In genomic region chr1:170114916-170115315, GRCh38 we compare ENCODE assay signal across 16 cellular contexts. TPM values are rescaled to one million over a fixed set of nuclear protein-coding genes. Genes with fewer than 3 reads are reported as not detected.
A peak's percentile ranks its signal among the peaks of the same experiment; 100 is the strongest.
DNase-seq lines count a peak whose midpoint lies in the region; ATAC-seq, FAIRE-seq and TF ChIP-seq lines count a peak whose summit lies in the region.
"Had no signal": no experiment of that assay in that cellular context is flagged by ENCODE, and none has a peak within 500 bp of the region (broad histone marks: within the 10 kb centered on the region; RNA-seq: fewer than 3 reads in every experiment).

No MANE protein-coding gene starts in this region.

- no peaks in the 10 kb centered on the region for H3K27me3 ChIP-seq in K562 (ENCODE audit: control insufficient read depth in 2 of 2, insufficient read depth in 2 of 2, low read length in 2 of 2)
- H3K27me3 ChIP-seq: left lung, SJSA1 had no signal

- H3K79me2 ChIP-seq in K562 (ENCODE audit: control insufficient read depth, insufficient read depth, low read length): no peaks in the 10 kb centered on the region

- POLR2A ChIA-PET in K562 (lab: Yijun Ruan, JAX): no interaction called here

- TF ChIP-seq EP300 in K562 (IDR thresholded peaks at IDR 0.05; ENCODE audit: low read length): no peak

- TF ChIP-seq CTCF in K562 (IDR thresholded peaks at IDR 0.05 in 2 of 3, conservative IDR thresholded peaks at IDR 0.05 in 1 of 3; ENCODE audit: insufficient read depth in 2 of 3, low read depth in 1 of 3, low read length in 3 of 3): no peak

- CTCF ChIA-PET in K562 (lab: Yijun Ruan, JAX; ENCODE audit: low intra/inter-chr PET ratio): no interaction called here

- WGBS in K562 (ENCODE audit: insufficient coverage, low coverage, missing lambda C conversion rate): 0% methylated on average over 2 of the region's 2 CpGs

- no peak for ATAC-seq in K562
- ATAC-seq in HG02938 (IDR thresholded peaks at IDR 0.05; ENCODE audit: unreplicated experiment): no peak
- ATAC-seq: left lung; stimulated activated naive CD8-positive, alpha-beta T cell treated with anti-CD3 and anti-CD28 coated beads, Interleukin-15, Interleukin-2, amounts not matched to agents 100 U/mL and 50 U/mL, for 24 hours had no signal

- H3K9me3 ChIP-seq in K562 (replicated peaks; ENCODE audit: control insufficient read depth, insufficient read depth, low read depth, low read length): no peaks in the 10 kb centered on the region
- H3K9me3 ChIP-seq: SJSA1 had no signal

- no peak overlapping the region for H3K9ac ChIP-seq in K562 (ENCODE audit: insufficient read depth in 1 of 2, low read depth in 2 of 2, low read length in 2 of 2)

- BruUV-seq in K562 (replicated peaks; lab: Mats Ljungman, UMichigan): no TSS peak

- TF ChIP-seq POLR2A in K562 (conservative IDR thresholded peaks at IDR 0.05): no peak

- in situ Hi-C loops in K562 (cut with MboI): no loop called here

- DNase-seq in Daoy (ENCODE audit: low read depth): peak; percentile 5
- peak; percentile 24 for DNase-seq in LoVo (ENCODE audit: low spot score)
- peak in 1 of 4 experiments; percentile 12 for DNase-seq in K562 (ENCODE audit: extremely low read depth in 1 of 4, low spot score in 3 of 4)
- peak; percentile 80 for DNase-seq in left kidney (ENCODE audit: low read depth, low spot score)
- no peak for DNase-seq in CD1c-positive myeloid dendritic cell (ENCODE audit: extremely low spot score)
- no peak for DNase-seq in activated T-cell treated with anti-CD3 and anti-CD28 coated beads, Interleukin-2, amount 50 U/mL, for 48 hours
- DNase-seq in NCI-H187 (lab: John Stamatoyannopoulos, UW): no peak
- DNase-seq: activated effector memory CD4-positive, alpha-beta T cell treated with anti-CD3 and anti-CD28 coated beads, Interleukin-2, amount 50 U/mL, for 16 hours; NCI-H446; stimulated activated CD4-positive, alpha-beta T cell treated with anti-CD3 and anti-CD28 coated beads, Interleukin-1b, Interleukin-23, amount 100 ng/mL, for 48 hours; stimulated activated naive CD8-positive, alpha-beta T cell treated with anti-CD3 and anti-CD28 coated beads, Interleukin-15, Interleukin-2, amounts not matched to agents 100 U/mL and 50 U/mL, for 24 hours had no signal

- H2AFZ ChIP-seq in K562 (ENCODE audit: low read depth, low read length): no peak overlapping the region

- no peak overlapping the region for H3K4me2 ChIP-seq in K562 (ENCODE audit: insufficient read depth, low read length)

- no peaks in the 10 kb centered on the region for H3K9me1 ChIP-seq in K562 (ENCODE audit: control insufficient read depth, insufficient read depth, low read length)

- H3K4me1 ChIP-seq in K562 (replicated peaks in 1 of 2; ENCODE audit: control insufficient read depth in 2 of 2, insufficient read depth in 2 of 2, low read length in 2 of 2): no peaks in the 10 kb centered on the region
- H3K4me1 ChIP-seq: left lung, SJSA1 had no signal

- FAIRE-seq in K562 (lab: Jason Lieb, UNC): no peak
- FAIRE-seq: frontal cortex had no signal

- H4K20me1 ChIP-seq in K562 (replicated peaks; ENCODE audit: control insufficient read depth, insufficient read depth, low read length): no peaks in the 10 kb centered on the region

- H3K4me3 ChIP-seq in K562: no peak overlapping the region
- H3K4me3 ChIP-seq: left lung, SJSA1 had no signal

- no peak for TF ChIP-seq RAD21 in K562 (CRISPR knock-in tag; conservative IDR thresholded peaks at IDR 0.05 in 1 of 2, IDR thresholded peaks at IDR 0.05 in 1 of 2)

- no peak overlapping the region for H3K27ac ChIP-seq in K562 (ENCODE audit: extremely low read depth, low read depth, low read length)
- H3K27ac ChIP-seq: left lung, SJSA1 had no signal

- intact Hi-C loops in K562 (cut with micrococcal nuclease): no loop called here

- H3K36me3 ChIP-seq in K562 (ENCODE audit: control insufficient read depth, insufficient read depth, low read length): no peaks in the 10 kb centered on the region
- H3K36me3 ChIP-seq: left lung, SJSA1 had no signal

TF ChIP-seq in K562, 482 proteins besides CTCF, POLR2A, EP300 and RAD21:
- TF ChIP-seq MIER1 (IDR thresholded peaks at IDR 0.05; ENCODE audit: low read depth) (peak; percentile 64; the same call in 1 of the 2 replicates), ZNF347 (CRISPR knock-in tag; IDR thresholded peaks at IDR 0.05; ENCODE audit: low read depth) (no peak), REST (CRISPR knock-in tag; IDR thresholded peaks at IDR 0.05; ENCODE audit: low read depth) (peak; percentile 79), EHMT2 (IDR thresholded peaks at IDR 0.05) (peak; percentile 82)
- TF ChIP-seq, protein P1, sequence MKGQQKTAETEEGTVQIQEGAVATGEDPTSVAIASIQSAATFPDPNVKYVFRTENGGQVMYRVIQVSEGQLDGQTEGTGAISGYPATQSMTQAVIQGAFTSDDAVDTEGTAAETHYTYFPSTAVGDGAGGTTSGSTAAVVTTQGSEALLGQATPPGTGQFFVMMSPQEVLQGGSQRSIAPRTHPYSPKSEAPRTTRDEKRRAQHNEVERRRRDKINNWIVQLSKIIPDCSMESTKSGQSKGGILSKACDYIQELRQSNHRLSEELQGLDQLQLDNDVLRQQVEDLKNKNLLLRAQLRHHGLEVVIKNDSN (CRISPR knock-in tag; IDR thresholded peaks at IDR 0.05): no peak

RNA-seq across cellular contexts. Expression of gene NTMT2, which starts 30.8 kb away (rescaled TPM):
- total RNA-seq in Daoy (2014; rRNA removed; shearing (Covaris generic)): not detected in 2 replicates
- total RNA-seq in K562 (2011; cell fraction: chromatin; rRNA removed; ENCODE audit: low replicate concordance): not detected in 2 replicates
- not detected in 2 replicates for total RNA-seq in K562 (2011; cell fraction: nucleolus; rRNA removed)
- total RNA-seq in K562 (2011; cell fraction: nucleoplasm; rRNA removed): not detected in 2 replicates
- not detected in 2 replicates for total RNA-seq in K562 (2014; rRNA removed)
- total RNA-seq in K562 (2014; rRNA removed; fragmentation: Illumina TruSeq; extraction: Trizol): not detected in 2 replicates
- total RNA-seq in K562 (2015; rRNA removed; fragmentation: Illumina TruSeq; extraction: Trizol): not detected in 2 replicates
- not detected in 2 replicates for total RNA-seq in K562 (2021)
- polyA plus RNA-seq in K562 (2011; rRNA removed): not detected in 2 replicates
- not detected in 2 replicates for polyA plus RNA-seq in K562 (2011; cell fraction: cytosol; rRNA removed)
- not detected in 2 replicates for polyA plus RNA-seq in K562 (2011; cell fraction: nucleus; rRNA removed)
- 0.08 TPM in 1 of 2 replicates, not detected in the other for polyA plus RNA-seq in K562 (2012)
- polyA plus RNA-seq in K562 (2014; fragmentation: Illumina TruSeq; extraction: Trizol): not detected in 2 replicates
- polyA plus RNA-seq in K562 (2014; fragmentation: Nextera tagmentation; extraction: Ambion mirVana): not detected
- not detected in 2 replicates for polyA plus RNA-seq in K562 (2014; rRNA removed)
- polyA minus RNA-seq in K562 (2011; rRNA and poly(A)+ RNA removed): not detected in 2 replicates
- not detected in 2 replicates for polyA minus RNA-seq in K562 (2011; cell fraction: cytosol; rRNA and poly(A)+ RNA removed)
- not detected in 2 replicates for polyA minus RNA-seq in K562 (2011; cell fraction: nucleus; rRNA and poly(A)+ RNA removed)
- total RNA-seq: left lung, osteoblast, SJSA1 had no signal

RNA-seq across cellular contexts. Expression of gene KIFAP3, which starts 40.4 kb away (rescaled TPM):
- 20.5 and 21.9 TPM in 2 replicates for total RNA-seq in Daoy (2014; rRNA removed; shearing (Covaris generic))
- 2.1 and 12.0 TPM in 2 replicates for total RNA-seq in K562 (2011; cell fraction: chromatin; rRNA removed; ENCODE audit: low replicate concordance)
- 1.5 and 1.8 TPM in 2 replicates for total RNA-seq in K562 (2011; cell fraction: nucleolus; rRNA removed)
- total RNA-seq in K562 (2011; cell fraction: nucleoplasm; rRNA removed): 3.7 and 3.9 TPM in 2 replicates
- 7.1 and 8.8 TPM in 2 replicates for total RNA-seq in K562 (2014; rRNA removed)
- total RNA-seq in K562 (2014; rRNA removed; fragmentation: Illumina TruSeq; extraction: Trizol): 17.5 and 19.1 TPM in 2 replicates
- 10.2 and 10.7 TPM in 2 replicates for total RNA-seq in K562 (2015; rRNA removed; fragmentation: Illumina TruSeq; extraction: Trizol)
- 12.1 and 13.0 TPM in 2 replicates for total RNA-seq in K562 (2021)
- polyA plus RNA-seq in K562 (2011; rRNA removed): 5.6 and 10.0 TPM in 2 replicates
- polyA plus RNA-seq in K562 (2011; cell fraction: cytosol; rRNA removed): 1.8 and 3.7 TPM in 2 replicates
- 2.1 and 3.2 TPM in 2 replicates for polyA plus RNA-seq in K562 (2011; cell fraction: nucleus; rRNA removed)
- polyA plus RNA-seq in K562 (2012): 12.5 and 14.7 TPM in 2 replicates
- 12.6 and 14.8 TPM in 2 replicates for polyA plus RNA-seq in K562 (2014; fragmentation: Illumina TruSeq; extraction: Trizol)
- 10 to 100 TPM; 11.7 to 16.3 TPM for polyA plus RNA-seq in K562 (2014; fragmentation: Nextera tagmentation; extraction: Ambion mirVana)
- 8.2 and 11.8 TPM in 2 replicates for polyA plus RNA-seq in K562 (2014; rRNA removed)
- 15.8 and 17.9 TPM in 2 replicates for polyA minus RNA-seq in K562 (2011; rRNA and poly(A)+ RNA removed)
- polyA minus RNA-seq in K562 (2011; cell fraction: cytosol; rRNA and poly(A)+ RNA removed): 5.0 and 6.5 TPM in 2 replicates
- 5.8 and 7.8 TPM in 2 replicates for polyA minus RNA-seq in K562 (2011; cell fraction: nucleus; rRNA and poly(A)+ RNA removed)

Comparison
In these comparisons a context has a peak if more than half of its experiments do, and no peak if none do; other contexts are left out.
1. DNase-seq: peak in Daoy (single experiment), LoVo (single experiment) and left kidney (single experiment); none in CD1c-positive myeloid dendritic cell (single experiment), activated T-cell treated with anti-CD3 and anti-CD28 coated beads, Interleukin-2, amount 50 U/mL, for 48 hours (0 of 2) and NCI-H187 (0 of 2).